22 cellular contexts compared by ENCODE assay signal in the genomic region with DNA sequence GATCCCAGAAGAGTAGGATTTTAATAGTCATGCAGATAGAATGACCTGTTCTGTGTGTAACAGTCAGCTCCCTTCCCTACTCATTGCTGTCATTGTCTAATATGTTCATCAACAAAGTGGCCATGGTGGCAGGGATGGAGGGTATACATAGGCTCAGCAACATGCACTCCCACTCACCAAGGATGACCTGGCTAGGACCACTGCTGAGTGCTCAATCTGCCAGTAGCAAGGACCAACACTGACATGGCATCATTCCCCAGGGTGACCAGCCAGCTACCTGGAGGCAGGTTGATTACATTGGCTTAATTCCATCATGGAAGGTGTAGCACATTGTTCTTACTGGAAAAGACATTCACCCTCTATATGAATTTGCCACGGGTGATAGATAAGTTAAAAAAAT.
"Had no signal": no experiment of that assay in that cellular context is flagged by ENCODE, and none has a peak within 500 bp of the region (broad histone marks: within the 10 kb centered on the region; RNA-seq: fewer than 3 reads in every experiment).

No MANE protein-coding gene starts in this region.

- H3K4me1 ChIP-seq: left ventricle myocardium inferior, pancreas, prostate gland, suprapubic skin, tibial artery, uterus had no signal

- H3K4me3 ChIP-seq: left ventricle myocardium inferior, mucosa of descending colon, pancreas, prostate gland, skin epidermis, suprapubic skin, thoracic aorta, tibial artery, uterus had no signal

- DNase-seq: islet precursor cell; left ventricle myocardium inferior; midbrain; mucosa of descending colon; naive thymus-derived CD4-positive, alpha-beta T cell; pancreas; posterior cingulate gyrus; retina; right cardiac atrium; stimulated activated CD4-positive, alpha-beta T cell treated with anti-CD3 and anti-CD28 coated beads, Interleukin-12 subunit alpha, Interleukin-12 subunit beta, amount 100 ng/mL, for 4 hours; stimulated activated CD4-positive, alpha-beta T cell treated with anti-CD3 and anti-CD28 coated beads, Interleukin-15, amount 100 ng/mL, for 24 hours; stimulated activated CD4-positive, alpha-beta T cell treated with anti-CD3 and anti-CD28 coated beads, Interleukin-2, amount 100 ng/mL, for 24 hours; stimulated activated CD4-positive, alpha-beta T cell treated with anti-CD3 and anti-CD28 coated beads, Interleukin-4, amount 100 ng/mL, for 1 hour; stimulated activated naive CD4-positive, alpha-beta T cell; tibial artery; uterus had no signal

- H3K36me3 ChIP-seq: left ventricle myocardium inferior, pancreas, prostate gland, suprapubic skin, thoracic aorta, tibial artery, uterus had no signal

- H3K27ac ChIP-seq: left ventricle myocardium inferior, pancreas, prostate gland, skin epidermis, suprapubic skin, thoracic aorta, tibial artery, uterus had no signal

- ATAC-seq: mucosa of descending colon; naive thymus-derived CD4-positive, alpha-beta T cell; natural killer cell treated with Interleukin-12 subunit alpha and Interleukin-12 subunit beta and Interleukin-15 and Interleukin-18, amount 100 ng/mL, for 72 hours; pancreas; right cardiac atrium; sciatic nerve had no signal

- H3K27me3 ChIP-seq: pancreas, suprapubic skin, tibial artery, uterus had no signal

- H3K9me3 ChIP-seq: left ventricle myocardium inferior, pancreas, prostate gland, suprapubic skin, thoracic aorta, tibial artery, uterus had no signal

- FAIRE-seq: pancreas had no signal
